ENCODE assay signal across 12 cellular contexts in the genomic region with DNA sequence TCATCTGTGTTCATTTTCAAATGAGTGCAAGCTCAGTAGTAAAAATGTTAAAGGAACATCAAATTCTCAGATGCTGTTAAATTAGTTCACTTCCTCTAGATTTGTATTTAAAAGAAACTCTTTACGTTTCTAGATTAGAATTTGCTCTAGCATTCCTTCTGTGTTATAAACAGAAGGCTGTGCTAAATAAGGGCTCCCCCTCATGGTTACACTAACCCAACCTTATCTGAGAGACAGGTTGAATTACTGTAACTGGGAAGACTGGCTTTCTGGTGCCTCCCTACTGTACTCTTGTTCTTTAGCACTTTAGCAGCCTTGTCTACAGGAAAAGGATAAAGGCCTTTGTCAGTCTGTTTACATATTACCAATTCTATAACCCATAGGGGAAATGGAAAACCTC. TPM values are rescaled to one million over a fixed set of nuclear protein-coding genes. Genes with fewer than 3 reads are reported as not detected.
DNase-seq lines count a peak whose midpoint lies in the region; ATAC-seq and TF ChIP-seq lines count a peak whose summit lies in the region.
"Had no signal": no experiment of that assay in that cellular context is flagged by ENCODE, and none has a peak within 500 bp of the region (broad histone marks: within the 10 kb centered on the region; RNA-seq: fewer than 3 reads in every experiment).

No MANE protein-coding gene starts in this region.

- peak; percentile 43 for TF ChIP-seq CTCF in AG09319 (IDR thresholded peaks at IDR 0.05; ENCODE audit: low read depth, low read length)
- TF ChIP-seq CTCF in RWPE2 (IDR thresholded peaks at IDR 0.05; ENCODE audit: poor library complexity, severe bottlenecking): peak; percentile 85
- no peak for TF ChIP-seq CTCF in smooth muscle cell (IDR thresholded peaks at IDR 0.05; ENCODE audit: borderline replicate concordance, insufficient read depth, poor library complexity, severe bottlenecking)
- TF ChIP-seq CTCF in esophagus muscularis mucosa (IDR thresholded peaks at IDR 0.05): no peak

- no peak overlapping the region for H3K4me2 ChIP-seq in smooth muscle cell

- H3K4me3 ChIP-seq in RWPE2 (ENCODE audit: severe bottlenecking) (no peak overlapping the region), smooth muscle cell (no peak overlapping the region), esophagus muscularis mucosa (no peak overlapping the region)
- H3K4me3 ChIP-seq: right atrium auricular region, thoracic aorta had no signal

- 29% methylated on average over 1 of the region's 1 CpG for WGBS in smooth muscle cell (ENCODE audit: low lambda C conversion rate)
- 50% methylated on average over 1 of the region's 1 CpG for WGBS in esophagus muscularis mucosa

- H3K9ac ChIP-seq in smooth muscle cell (ENCODE audit: low read depth): no peak overlapping the region

- DNase-seq in AG09319 (ENCODE audit: extremely low read depth, low read depth) (peak; percentile 20), RWPE2 (ENCODE audit: low spot score) (no peak), glomerular endothelial cell (ENCODE audit: extremely low read depth, low read depth, low spot score) (peak; percentile 3), GDM1 (lab: John Stamatoyannopoulos, UW) (no peak), smooth muscle cell (lab: John Stamatoyannopoulos, UW; ENCODE audit: unreplicated experiment) (no peak), esophagus muscularis mucosa (ENCODE audit: extremely low spot score) (no peak)
- DNase-seq: activated CD4-positive, alpha-beta T cell treated with anti-CD3 and anti-CD28 coated beads, Interleukin-2, amount 50 U/mL, for 1 hour; NCI-H1417 treated with DMSO at 0.1 percent for 48 hours had no signal

- H3K27me3 ChIP-seq in RWPE2 (ENCODE audit: insufficient read depth, poor library complexity, severe bottlenecking): no peaks in the 10 kb centered on the region
- no peaks in the 10 kb centered on the region for H3K27me3 ChIP-seq in smooth muscle cell (ENCODE audit: low read depth)
- H3K27me3 ChIP-seq in esophagus muscularis mucosa: no peaks in the 10 kb centered on the region
- H3K27me3 ChIP-seq: right atrium auricular region had no signal

- H3K36me3 ChIP-seq in RWPE2 (ENCODE audit: low read depth) (no peaks in the 10 kb centered on the region), smooth muscle cell (ENCODE audit: low read depth) (no peaks in the 10 kb centered on the region), esophagus muscularis mucosa (no peaks in the 10 kb centered on the region)
- H3K36me3 ChIP-seq: right atrium auricular region, thoracic aorta had no signal

- H3F3A ChIP-seq in smooth muscle cell (ENCODE audit: low read depth): no peaks in the 10 kb centered on the region

- H2AFZ ChIP-seq in smooth muscle cell (ENCODE audit: low read depth): no peak overlapping the region

- no peak for TF ChIP-seq POLR2A in esophagus muscularis mucosa (IDR thresholded peaks at IDR 0.05; ENCODE audit: low read depth)

- ATAC-seq in HG03354 (IDR thresholded peaks at IDR 0.05; ENCODE audit: poor library complexity, severe bottlenecking, unreplicated experiment) (peak; percentile 38), RWPE2 (ENCODE audit: low read depth) (peak; percentile 86; the same call in 2 of the 3 replicates), GM18870 (IDR thresholded peaks at IDR 0.05; ENCODE audit: unreplicated experiment) (no peak)

- H3K9me3 ChIP-seq in RWPE2 (ENCODE audit: severe bottlenecking) (no peaks in the 10 kb centered on the region), smooth muscle cell (replicated peaks; ENCODE audit: low read depth) (no peaks in the 10 kb centered on the region), esophagus muscularis mucosa (peaks cover 0 to 6% (median 0%) of the 10 kb centered on the region in 4 donors)
- H3K9me3 ChIP-seq: right atrium auricular region, thoracic aorta had no signal

- intact Hi-C loops in esophagus muscularis mucosa (cut with DNase I): no loop called here

- H4K20me1 ChIP-seq in smooth muscle cell (ENCODE audit: low read depth): no peaks in the 10 kb centered on the region

- no peak for TF ChIP-seq EP300 in esophagus muscularis mucosa (IDR thresholded peaks at IDR 0.05)

- H3K27ac ChIP-seq in RWPE2 (ENCODE audit: poor library complexity, severe bottlenecking) (no peak overlapping the region), smooth muscle cell (ENCODE audit: low read depth) (no peak overlapping the region), esophagus muscularis mucosa (replicated peaks in 1 of 4) (no peak overlapping the region)
- H3K27ac ChIP-seq: right atrium auricular region, thoracic aorta had no signal

- H3K4me1 ChIP-seq in RWPE2 (ENCODE audit: insufficient read depth, poor library complexity, severe bottlenecking): no peaks in the 10 kb centered on the region
- H3K4me1 ChIP-seq in smooth muscle cell (ENCODE audit: low read depth): no peaks in the 10 kb centered on the region
- H3K4me1 ChIP-seq in esophagus muscularis mucosa: no peaks in the 10 kb centered on the region
- H3K4me1 ChIP-seq: right atrium auricular region had no signal

- H3K79me2 ChIP-seq in smooth muscle cell (ENCODE audit: low read depth): no peaks in the 10 kb centered on the region

RNA-seq across cellular contexts. Expression of a gene that starts 56.8 kb away (rescaled TPM):
- total RNA-seq in glomerular endothelial cell: not detected in 2 replicates
- total RNA-seq in smooth muscle cell: not detected in 2 replicates
- polyA plus RNA-seq in smooth muscle cell: not detected in 2 replicates
- not detected for total RNA-seq in esophagus muscularis mucosa
- total RNA-seq: right atrium auricular region had no signal

Comparison
In these comparisons a context has a peak if more than half of its experiments do, and no peak if none do; other contexts are left out.
1. DNase-seq: peak in AG09319 (single experiment) and glomerular endothelial cell (single experiment); none in RWPE2 (single experiment), GDM1 (single experiment), smooth muscle cell (single experiment) and esophagus muscularis mucosa (single experiment).
2. CTCF ChIP-seq: peak in AG09319 (single experiment) and RWPE2 (single experiment); none in smooth muscle cell (single experiment) and esophagus muscularis mucosa (0 of 3).